Comparison of ENCODE assay signal across 1 cellular context in the genomic region with DNA sequence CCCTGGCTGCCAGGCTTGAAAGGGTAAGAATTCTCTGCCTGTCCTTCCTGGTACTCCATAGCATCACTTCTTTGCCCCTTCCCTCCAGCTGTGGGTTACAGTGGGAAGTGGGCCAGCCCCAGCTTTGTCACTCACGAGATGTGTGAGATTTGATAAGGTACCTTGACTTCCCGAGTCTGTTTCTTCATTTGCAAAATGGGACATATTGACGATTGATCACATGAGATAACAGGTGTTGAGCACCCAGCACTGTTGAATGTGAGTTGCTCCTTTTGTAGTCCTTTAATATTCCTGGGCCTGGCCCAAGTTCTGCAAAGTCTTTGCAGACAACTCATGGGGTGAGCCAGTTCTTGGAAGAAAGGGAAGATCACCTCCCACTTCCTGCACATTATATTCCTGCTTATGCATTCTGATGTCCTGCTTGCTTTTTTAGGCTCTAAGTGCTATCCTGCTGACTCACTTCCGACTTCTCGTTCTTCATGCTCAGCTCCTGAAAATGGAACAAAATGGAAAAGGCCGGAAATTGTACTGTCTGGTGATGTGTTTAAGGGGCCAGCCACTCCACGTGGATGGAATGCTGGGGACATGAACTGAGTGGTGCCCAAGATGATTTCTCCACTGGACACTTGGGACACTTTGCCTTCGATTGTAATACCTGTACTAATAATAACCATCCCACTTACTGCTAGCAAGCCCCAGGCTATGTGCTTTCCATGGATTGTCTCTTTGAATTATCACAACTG.
TF ChIP-seq lines count a peak whose summit lies in the region.

No MANE protein-coding gene starts in this region.

TF ChIP-seq in K562, 482 proteins besides CTCF, POLR2A, EP300 and RAD21 (continued from another document and continues in another):
- TF ChIP-seq MEIS2 (IDR thresholded peaks at IDR 0.05; ENCODE audit: partially characterized antibody) (no peak), RFX5 (IDR thresholded peaks at IDR 0.05; ENCODE audit: low read depth, low read length) (no peak), NFYB (IDR thresholded peaks at IDR 0.05; ENCODE audit: extremely low read depth, insufficient read length) (no peak), MTF1 (CRISPR knock-in tag; IDR thresholded peaks at IDR 0.05; ENCODE audit: borderline replicate concordance) (no peak), TRIM28 (IDR thresholded peaks at IDR 0.05) (no peak), PREB (CRISPR knock-in tag; IDR thresholded peaks at IDR 0.05) (0 out of 2 replicates have a peak, but pooled peaks have one; percentile 87), OTX1 (CRISPR knock-in tag; IDR thresholded peaks at IDR 0.05) (no peak), HEY1 (CRISPR knock-in tag; IDR thresholded peaks at IDR 0.05; ENCODE audit: borderline replicate concordance) (no peak), ZHX1 (conservative IDR thresholded peaks at IDR 0.05; ENCODE audit: low read length) (no peak), GABPB1 (CRISPR knock-in tag; IDR thresholded peaks at IDR 0.05) (no peak), MYBL2 (IDR thresholded peaks at IDR 0.05; ENCODE audit: low read depth) (no peak), MYBL2 (CRISPR knock-in tag; IDR thresholded peaks at IDR 0.05; ENCODE audit: borderline replicate concordance) (no peak), CHD4 (IDR thresholded peaks at IDR 0.05; ENCODE audit: insufficient read depth, insufficient replicate concordance, low read depth, low read length, poor library complexity, severe bottlenecking) (no peak), MCM3 (IDR thresholded peaks at IDR 0.05) (no peak), CC2D1A (IDR thresholded peaks at IDR 0.05) (peak; percentile 31; the same call in 1 of the 2 replicates), PHF20 (IDR thresholded peaks at IDR 0.05; ENCODE audit: partially characterized antibody) (no peak), KHSRP (IDR thresholded peaks at IDR 0.05) (no peak), MAFK (IDR thresholded peaks at IDR 0.05; ENCODE audit: low read length) (peak; percentile 90), CBX3 (IDR thresholded peaks at IDR 0.05; ENCODE audit: borderline replicate concordance in 1 of 2, low read length in 2 of 2) (no peak), NR4A1 (CRISPR knock-in tag; IDR thresholded peaks at IDR 0.05) (no peak), NR4A1 (tag; IDR thresholded peaks at IDR 0.05) (peak; percentile 68; the same call in 1 of the 2 replicates), CBFA2T2 (conservative IDR thresholded peaks at IDR 0.05) (no peak), PTRF (tag; IDR thresholded peaks at IDR 0.05) (no peak), ZNF232 (CRISPR knock-in tag; IDR thresholded peaks at IDR 0.05) (no peak), POLR2AphosphoS2 (IDR thresholded peaks at IDR 0.05; ENCODE audit: low read length) (no peak), ARID1B (IDR thresholded peaks at IDR 0.05) (peak; percentile 78), SNIP1 (IDR thresholded peaks at IDR 0.05; ENCODE audit: low read depth) (no peak), PHB2 (IDR thresholded peaks at IDR 0.05; ENCODE audit: low read depth) (no peak), CREBBP (IDR thresholded peaks at IDR 0.05; ENCODE audit: low read depth, low read length) (no peak), TBL1XR1 (IDR thresholded peaks at IDR 0.05; ENCODE audit: low read length in 2 of 2) (peak in 1 of 2 experiments; percentile 19; a peak in 1 of 4 replicates), RFX7 (CRISPR knock-in tag; IDR thresholded peaks at IDR 0.05) (no peak), FOXA3 (CRISPR knock-in tag; conservative IDR thresholded peaks at IDR 0.05 in 1 of 2, IDR thresholded peaks at IDR 0.05 in 1 of 2) (no peak), ZFX (CRISPR knock-in tag; IDR thresholded peaks at IDR 0.05) (no peak), TEAD2 (tag; IDR thresholded peaks at IDR 0.05) (no peak; the same call in 1 of the 2 replicates), SOX6 (IDR thresholded peaks at IDR 0.05) (peak; percentile 67; the same call in 1 of the 2 replicates), TFE3 (CRISPR knock-in tag; IDR thresholded peaks at IDR 0.05) (no peak), ZNF174 (CRISPR knock-in tag; IDR thresholded peaks at IDR 0.05) (no peak), ESRRB (CRISPR knock-in tag; IDR thresholded peaks at IDR 0.05; ENCODE audit: borderline replicate concordance) (no peak), ZNF717 (CRISPR knock-in tag; IDR thresholded peaks at IDR 0.05) (no peak), BRD9 (IDR thresholded peaks at IDR 0.05; ENCODE audit: low read depth, partially characterized antibody) (no peak), NUFIP1 (IDR thresholded peaks at IDR 0.05; ENCODE audit: partially characterized antibody) (peak; percentile 10), MAFG (tag; conservative IDR thresholded peaks at IDR 0.05) (peak; percentile 89), DDX20 (tag; IDR thresholded peaks at IDR 0.05; ENCODE audit: low read depth) (no peak), ELF1 (tag; IDR thresholded peaks at IDR 0.05) (peak; percentile 58)
- TF ChIP-seq, protein P1, sequence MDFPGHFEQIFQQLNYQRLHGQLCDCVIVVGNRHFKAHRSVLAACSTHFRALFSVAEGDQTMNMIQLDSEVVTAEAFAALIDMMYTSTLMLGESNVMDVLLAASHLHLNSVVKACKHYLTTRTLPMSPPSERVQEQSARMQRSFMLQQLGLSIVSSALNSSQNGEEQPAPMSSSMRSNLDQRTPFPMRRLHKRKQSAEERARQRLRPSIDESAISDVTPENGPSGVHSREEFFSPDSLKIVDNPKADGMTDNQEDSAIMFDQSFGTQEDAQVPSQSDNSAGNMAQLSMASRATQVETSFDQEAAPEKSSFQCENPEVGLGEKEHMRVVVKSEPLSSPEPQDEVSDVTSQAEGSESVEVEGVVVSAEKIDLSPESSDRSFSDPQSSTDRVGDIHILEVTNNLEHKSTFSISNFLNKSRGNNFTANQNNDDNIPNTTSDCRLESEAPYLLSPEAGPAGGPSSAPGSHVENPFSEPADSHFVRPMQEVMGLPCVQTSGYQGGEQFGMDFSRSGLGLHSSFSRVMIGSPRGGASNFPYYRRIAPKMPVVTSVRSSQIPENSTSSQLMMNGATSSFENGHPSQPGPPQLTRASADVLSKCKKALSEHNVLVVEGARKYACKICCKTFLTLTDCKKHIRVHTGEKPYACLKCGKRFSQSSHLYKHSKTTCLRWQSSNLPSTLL (IDR thresholded peaks at IDR 0.05): no peak
- TF ChIP-seq, protein P2, sequence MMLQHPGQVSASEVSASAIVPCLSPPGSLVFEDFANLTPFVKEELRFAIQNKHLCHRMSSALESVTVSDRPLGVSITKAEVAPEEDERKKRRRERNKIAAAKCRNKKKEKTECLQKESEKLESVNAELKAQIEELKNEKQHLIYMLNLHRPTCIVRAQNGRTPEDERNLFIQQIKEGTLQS (IDR thresholded peaks at IDR 0.05): peak; percentile 58; the same call in 1 of the 2 replicates
- TF ChIP-seq, protein P2 (CRISPR knock-in tag; conservative IDR thresholded peaks at IDR 0.05): no peak
- TF ChIP-seq, protein P3, sequence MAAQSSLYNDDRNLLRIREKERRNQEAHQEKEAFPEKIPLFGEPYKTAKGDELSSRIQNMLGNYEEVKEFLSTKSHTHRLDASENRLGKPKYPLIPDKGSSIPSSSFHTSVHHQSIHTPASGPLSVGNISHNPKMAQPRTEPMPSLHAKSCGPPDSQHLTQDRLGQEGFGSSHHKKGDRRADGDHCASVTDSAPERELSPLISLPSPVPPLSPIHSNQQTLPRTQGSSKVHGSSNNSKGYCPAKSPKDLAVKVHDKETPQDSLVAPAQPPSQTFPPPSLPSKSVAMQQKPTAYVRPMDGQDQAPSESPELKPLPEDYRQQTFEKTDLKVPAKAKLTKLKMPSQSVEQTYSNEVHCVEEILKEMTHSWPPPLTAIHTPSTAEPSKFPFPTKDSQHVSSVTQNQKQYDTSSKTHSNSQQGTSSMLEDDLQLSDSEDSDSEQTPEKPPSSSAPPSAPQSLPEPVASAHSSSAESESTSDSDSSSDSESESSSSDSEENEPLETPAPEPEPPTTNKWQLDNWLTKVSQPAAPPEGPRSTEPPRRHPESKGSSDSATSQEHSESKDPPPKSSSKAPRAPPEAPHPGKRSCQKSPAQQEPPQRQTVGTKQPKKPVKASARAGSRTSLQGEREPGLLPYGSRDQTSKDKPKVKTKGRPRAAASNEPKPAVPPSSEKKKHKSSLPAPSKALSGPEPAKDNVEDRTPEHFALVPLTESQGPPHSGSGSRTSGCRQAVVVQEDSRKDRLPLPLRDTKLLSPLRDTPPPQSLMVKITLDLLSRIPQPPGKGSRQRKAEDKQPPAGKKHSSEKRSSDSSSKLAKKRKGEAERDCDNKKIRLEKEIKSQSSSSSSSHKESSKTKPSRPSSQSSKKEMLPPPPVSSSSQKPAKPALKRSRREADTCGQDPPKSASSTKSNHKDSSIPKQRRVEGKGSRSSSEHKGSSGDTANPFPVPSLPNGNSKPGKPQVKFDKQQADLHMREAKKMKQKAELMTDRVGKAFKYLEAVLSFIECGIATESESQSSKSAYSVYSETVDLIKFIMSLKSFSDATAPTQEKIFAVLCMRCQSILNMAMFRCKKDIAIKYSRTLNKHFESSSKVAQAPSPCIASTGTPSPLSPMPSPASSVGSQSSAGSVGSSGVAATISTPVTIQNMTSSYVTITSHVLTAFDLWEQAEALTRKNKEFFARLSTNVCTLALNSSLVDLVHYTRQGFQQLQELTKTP (IDR thresholded peaks at IDR 0.05; ENCODE audit: low read depth in 1 of 2, partially characterized antibody in 2 of 2): no peak
- TF ChIP-seq, protein P4, sequence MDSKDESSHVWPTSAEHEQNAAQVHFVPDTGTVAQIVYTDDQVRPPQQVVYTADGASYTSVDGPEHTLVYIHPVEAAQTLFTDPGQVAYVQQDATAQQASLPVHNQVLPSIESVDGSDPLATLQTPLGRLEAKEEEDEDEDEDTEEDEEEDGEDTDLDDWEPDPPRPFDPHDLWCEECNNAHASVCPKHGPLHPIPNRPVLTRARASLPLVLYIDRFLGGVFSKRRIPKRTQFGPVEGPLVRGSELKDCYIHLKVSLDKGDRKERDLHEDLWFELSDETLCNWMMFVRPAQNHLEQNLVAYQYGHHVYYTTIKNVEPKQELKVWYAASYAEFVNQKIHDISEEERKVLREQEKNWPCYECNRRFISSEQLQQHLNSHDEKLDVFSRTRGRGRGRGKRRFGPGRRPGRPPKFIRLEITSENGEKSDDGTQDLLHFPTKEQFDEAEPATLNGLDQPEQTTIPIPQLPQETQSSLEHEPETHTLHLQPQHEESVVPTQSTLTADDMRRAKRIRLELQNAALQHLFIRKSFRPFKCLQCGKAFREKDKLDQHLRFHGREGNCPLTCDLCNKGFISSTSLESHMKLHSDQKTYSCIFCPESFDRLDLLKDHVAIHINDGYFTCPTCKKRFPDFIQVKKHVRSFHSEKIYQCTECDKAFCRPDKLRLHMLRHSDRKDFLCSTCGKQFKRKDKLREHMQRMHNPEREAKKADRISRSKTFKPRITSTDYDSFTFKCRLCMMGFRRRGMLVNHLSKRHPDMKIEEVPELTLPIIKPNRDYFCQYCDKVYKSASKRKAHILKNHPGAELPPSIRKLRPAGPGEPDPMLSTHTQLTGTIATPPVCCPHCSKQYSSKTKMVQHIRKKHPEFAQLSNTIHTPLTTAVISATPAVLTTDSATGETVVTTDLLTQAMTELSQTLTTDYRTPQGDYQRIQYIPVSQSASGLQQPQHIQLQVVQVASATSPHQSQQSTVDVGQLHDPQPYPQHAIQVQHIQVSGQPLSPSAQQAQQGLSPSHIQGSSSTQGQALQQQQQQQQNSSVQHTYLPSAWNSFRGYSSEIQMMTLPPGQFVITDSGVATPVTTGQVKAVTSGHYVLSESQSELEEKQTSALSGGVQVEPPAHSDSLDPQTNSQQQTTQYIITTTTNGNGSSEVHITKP (IDR thresholded peaks at IDR 0.05; ENCODE audit: partially characterized antibody): no peak
